ENCODE assay signal across 12 cellular contexts in the genomic region with DNA sequence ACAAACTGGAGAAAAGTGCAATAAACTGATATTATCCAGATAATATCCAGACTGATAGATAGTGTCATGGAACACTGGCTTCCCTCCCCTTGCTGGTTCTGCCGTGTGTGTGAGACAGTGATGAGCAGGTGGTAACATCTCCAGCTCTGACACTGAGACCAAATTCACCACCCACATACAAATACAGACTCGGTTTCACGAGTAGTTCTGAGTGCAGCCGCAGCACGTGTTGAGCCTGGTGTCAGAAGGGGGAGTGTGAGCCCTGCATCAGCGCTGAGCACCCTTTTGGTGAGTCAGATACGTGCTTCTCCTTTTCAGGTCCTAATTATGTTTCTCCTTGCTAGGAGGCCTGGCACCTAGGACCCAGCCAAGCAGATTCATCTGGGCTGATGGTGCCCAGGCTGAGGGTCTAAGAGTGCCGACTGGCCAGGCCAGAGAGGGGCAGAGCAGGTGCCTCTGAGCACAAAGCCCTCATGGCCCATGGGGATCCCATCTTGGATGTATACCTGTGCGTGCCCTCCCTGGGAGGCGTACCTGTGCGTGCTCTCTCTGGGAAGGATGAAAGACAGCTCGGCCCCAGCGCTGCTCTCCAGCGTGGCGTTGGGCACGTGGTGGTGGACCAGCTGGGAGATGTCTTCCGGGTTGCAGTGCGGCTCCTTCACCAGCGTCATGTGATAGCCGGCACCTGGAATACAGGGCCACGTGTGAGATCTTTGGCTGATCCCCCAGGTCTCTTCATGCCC. TPM values are rescaled to one million over a fixed set of nuclear protein-coding genes. Genes with fewer than 3 reads are reported as not detected.
A peak's percentile ranks its signal among the peaks of the same experiment; 100 is the strongest.
DNase-seq lines count a peak whose midpoint lies in the region; ATAC-seq, FAIRE-seq and TF ChIP-seq lines count a peak whose summit lies in the region.
"Had no signal": no experiment of that assay in that cellular context is flagged by ENCODE, and none has a peak within 500 bp of the region (broad histone marks: within the 10 kb centered on the region; RNA-seq: fewer than 3 reads in every experiment).

No MANE protein-coding gene starts in this region.

- in situ Hi-C loops in HepG2 (cut with HindIII; ENCODE audit: extremely low pct_ligation_motif_present, low pct_unique_long_range_greater_than_20kb) = no loop called here

- H3K27me3 ChIP-seq in HepG2 (ENCODE audit: control insufficient read depth in 1 of 2, insufficient read depth in 2 of 2, low read length in 2 of 2) = peaks cover 8 to 34% of the 10 kb centered on the region in 2 experiments; a peak in 4 of 5 replicates
- H3K27me3 ChIP-seq in right lobe of liver = no peaks in the 10 kb centered on the region
- H3K27me3 ChIP-seq in RWPE2 (ENCODE audit: insufficient read depth, poor library complexity, severe bottlenecking) = no peaks in the 10 kb centered on the region
- H3K27me3 ChIP-seq: ascending aorta had no signal

- H3K36me3 ChIP-seq in HepG2 (replicated peaks in 1 of 2; ENCODE audit: control insufficient read depth in 1 of 2, insufficient read depth in 2 of 2, low read length in 2 of 2) (no peaks in the 10 kb centered on the region), right lobe of liver (no peaks in the 10 kb centered on the region), RWPE2 (ENCODE audit: low read depth) (no peaks in the 10 kb centered on the region)

- H3K4me3 ChIP-seq in HepG2 (replicated peaks in 1 of 3; ENCODE audit: insufficient read depth in 1 of 3, low read depth in 2 of 3, low read length in 3 of 3) = no peak overlapping the region
- H3K4me3 ChIP-seq in right lobe of liver = no peak overlapping the region
- H3K4me3 ChIP-seq in RWPE2 (ENCODE audit: severe bottlenecking) = no peak overlapping the region
- H3K4me3 ChIP-seq: ascending aorta, SK-N-MC had no signal

- 23% methylated on average over 8 of the region's 21 CpGs for WGBS in HepG2 (ENCODE audit: low lambda C conversion rate)
- WGBS in right lobe of liver (ENCODE audit: insufficient coverage, low coverage, low lambda C conversion rate, missing lambda C conversion rate) = no CpG with 5 or more reads among the region's 21 CpGs

- no peak overlapping the region for H3K4me2 ChIP-seq in HepG2 (ENCODE audit: low read depth, low read length)

- no peak for TF ChIP-seq CTCF in HepG2 (CRISPR knock-in tag; IDR thresholded peaks at IDR 0.05)
- no peak for TF ChIP-seq CTCF in right lobe of liver (IDR thresholded peaks at IDR 0.05)
- no peak for TF ChIP-seq CTCF in RWPE2 (IDR thresholded peaks at IDR 0.05; ENCODE audit: poor library complexity, severe bottlenecking)

- intact Hi-C loops in HepG2 (cut with micrococcal nuclease; ENCODE audit: unreplicated experiment) = no loop called here
- intact Hi-C loops in right lobe of liver (cut with DNase I) = no loop called here

- no peak overlapping the region for H3K9ac ChIP-seq in HepG2 (ENCODE audit: insufficient read depth, low read depth, low read length)

- no peaks in the 10 kb centered on the region for H4K20me1 ChIP-seq in HepG2 (ENCODE audit: insufficient read depth, low read length)

- TF ChIP-seq RAD21 in HepG2 (CRISPR knock-in tag; IDR thresholded peaks at IDR 0.05) = no peak

- peaks cover 10% of the 10 kb centered on the region for H3K4me1 ChIP-seq in HepG2 (ENCODE audit: insufficient read depth, low read length)
- no peaks in the 10 kb centered on the region for H3K4me1 ChIP-seq in right lobe of liver
- no peaks in the 10 kb centered on the region for H3K4me1 ChIP-seq in RWPE2 (ENCODE audit: insufficient read depth, poor library complexity, severe bottlenecking)
- H3K4me1 ChIP-seq: ascending aorta had no signal

- TF ChIP-seq EP300 in HepG2 (IDR thresholded peaks at IDR 0.05; ENCODE audit: low read depth in 2 of 2, low read length in 2 of 2) (no peak), HepG2 (CRISPR knock-in tag; IDR thresholded peaks at IDR 0.05; ENCODE audit: borderline replicate concordance) (no peak)

- no peak for DNase-seq in HepG2 (ENCODE audit: low spot score)
- no peak for DNase-seq in right lobe of liver
- peak; percentile 59 for DNase-seq in RWPE2 (ENCODE audit: low spot score)
- DNase-seq in DMS114 treated with DMSO at 0.1 percent for 48 hours (lab: John Stamatoyannopoulos, UW; ENCODE audit: unreplicated experiment) = no peak
- no peak for DNase-seq in NCI-H2081 treated with DMSO at 0.1 percent for 48 hours (lab: John Stamatoyannopoulos, UW)
- DNase-seq in SKM-1 treated with dmso at 0.1 percent for 144 hours (lab: John Stamatoyannopoulos, UW; ENCODE audit: unreplicated experiment) = no peak
- DNase-seq: activated CD8-positive, alpha-beta memory T cell treated with anti-CD3 and anti-CD28 coated beads for 24 hours; DMS79 treated with DMSO at 0.1 percent for 48 hours; NCI-H2227 treated with DMSO at 0.1 percent for 48 hours; stimulated activated naive CD8-positive, alpha-beta T cell treated with anti-CD3 and anti-CD28 coated beads, Interleukin-15, amount 100 ng/mL, for 72 hours had no signal

- CTCF ChIA-PET in HepG2 (lab: Yijun Ruan, JAX; ENCODE audit: low intra/inter-chr PET ratio, low total read pairs) = no interaction called here

- POLR2A ChIA-PET in HepG2 (lab: Yijun Ruan, JAX) = interaction anchor here (0.9 kb wide), 1 partner anchor 26 kb away, joined by 3 read pairs; no protein-coding TSS in a partner anchor

- no peak overlapping the region for H2AFZ ChIP-seq in HepG2 (ENCODE audit: low read length)

- no TSS peak for BruUV-seq in HepG2 (replicated peaks; lab: Mats Ljungman, UMichigan)

- TF ChIP-seq POLR2A in HepG2 (IDR thresholded peaks at IDR 0.05; ENCODE audit: insufficient read depth in 1 of 2, low read depth in 2 of 2, low read length in 2 of 2) (no peak), right lobe of liver (IDR thresholded peaks at IDR 0.05) (no peak)

- FAIRE-seq in HepG2 (lab: Jason Lieb, UNC) = no peak

- ATAC-seq in HepG2 (no peak), right lobe of liver (no peak), RWPE2 (ENCODE audit: low read depth) (no peak)
- ATAC-seq: stimulated activated naive CD8-positive, alpha-beta T cell treated with anti-CD3 and anti-CD28 coated beads, Interleukin-15, amount 100 ng/mL, for 72 hours had no signal

- H3K9me3 ChIP-seq in HepG2 (ENCODE audit: low read length) (no peaks in the 10 kb centered on the region), right lobe of liver (no peaks in the 10 kb centered on the region), RWPE2 (ENCODE audit: severe bottlenecking) (no peaks in the 10 kb centered on the region)
- H3K9me3 ChIP-seq: ascending aorta had no signal

- H3K79me2 ChIP-seq in HepG2 (ENCODE audit: insufficient read depth, low read length) = no peaks in the 10 kb centered on the region

- H3K27ac ChIP-seq in HepG2 (ENCODE audit: extremely low read length, insufficient read depth, low read length) (no peak overlapping the region), right lobe of liver (no peak overlapping the region), RWPE2 (ENCODE audit: poor library complexity, severe bottlenecking) (no peak overlapping the region)
- H3K27ac ChIP-seq: ascending aorta, SK-N-MC had no signal

RNA-seq across cellular contexts. Expression of gene RNPS1, which starts 27.3 kb away (rescaled TPM):
- total RNA-seq in HepG2 (2016; rRNA removed; fragmentation: Illumina TruSeq; extraction: Trizol) (126 and 127 TPM in 2 replicates), right lobe of liver (10 to 100 TPM; 29.0 to 61.9 (median 38.9) TPM)
- total RNA-seq in HepG2 (2016; cell fraction: cytosol; rRNA removed; fragmentation: Illumina TruSeq; extraction: Trizol; ENCODE audit: low read depth) = 107 and 119 TPM in 2 replicates
- total RNA-seq in HepG2 (2016; cell fraction: insoluble cytoplasmic fraction; rRNA removed; fragmentation: Illumina TruSeq; extraction: Trizol) = 112 and 126 TPM in 2 replicates
- total RNA-seq in HepG2 (2016; cell fraction: membrane; rRNA removed; fragmentation: Illumina TruSeq; extraction: Trizol) = 166 and 205 TPM in 2 replicates
- total RNA-seq in HepG2 (2016; cell fraction: nucleus; rRNA removed; fragmentation: Illumina TruSeq; extraction: Trizol) = 68.5 and 74.4 TPM in 2 replicates
- 124 and 133 TPM in 2 replicates for polyA plus RNA-seq in HepG2 (2011; rRNA removed)
- polyA plus RNA-seq in HepG2 (2011; cell fraction: cytosol; rRNA removed) = 158 and 199 TPM in 2 replicates
- polyA plus RNA-seq in HepG2 (2011; cell fraction: nucleus; rRNA removed) = 131 and 132 TPM in 2 replicates
- polyA plus RNA-seq in HepG2 (2012) = 112 and 128 TPM in 2 replicates
- 93.4 and 128 TPM in 2 replicates for polyA plus RNA-seq in HepG2 (2016; cell fraction: cytosol; fragmentation: Illumina TruSeq; extraction: Trizol; ENCODE audit: low read depth)
- 156 and 204 TPM in 2 replicates for polyA plus RNA-seq in HepG2 (2016; cell fraction: insoluble cytoplasmic fraction; fragmentation: Illumina TruSeq; extraction: Trizol; ENCODE audit: low read depth)
- polyA plus RNA-seq in HepG2 (2016; cell fraction: membrane; fragmentation: Illumina TruSeq; extraction: Trizol; ENCODE audit: low read depth) = 175 and 195 TPM in 2 replicates
- polyA plus RNA-seq in HepG2 (2016; cell fraction: nucleus; fragmentation: Illumina TruSeq; extraction: Trizol; ENCODE audit: insufficient read depth, low read depth) = 161 and 166 TPM in 2 replicates
- 166 and 194 TPM in 2 replicates for polyA minus RNA-seq in HepG2 (2011; rRNA and poly(A)+ RNA removed; ENCODE audit: low replicate concordance)
- 58.7 and 73.6 TPM in 2 replicates for polyA minus RNA-seq in HepG2 (2011; cell fraction: cytosol; rRNA and poly(A)+ RNA removed)
- 82.8 and 98.0 TPM in 2 replicates for polyA minus RNA-seq in HepG2 (2011; cell fraction: nucleus; rRNA and poly(A)+ RNA removed)

RNA-seq across cellular contexts. Expression of gene ECI1, which starts 43.8 kb away (rescaled TPM):
- total RNA-seq in HepG2 (2016; rRNA removed; fragmentation: Illumina TruSeq; extraction: Trizol) (73.8 and 82.0 TPM in 2 replicates), right lobe of liver (100 to 1,000 TPM in 2 of 6 experiments, 10 to 100 TPM in 4; 68.1 to 150 (median 85.5) TPM)
- total RNA-seq in HepG2 (2016; cell fraction: cytosol; rRNA removed; fragmentation: Illumina TruSeq; extraction: Trizol; ENCODE audit: low read depth) = 44.2 and 54.8 TPM in 2 replicates
- total RNA-seq in HepG2 (2016; cell fraction: insoluble cytoplasmic fraction; rRNA removed; fragmentation: Illumina TruSeq; extraction: Trizol) = 75.0 and 87.4 TPM in 2 replicates
- total RNA-seq in HepG2 (2016; cell fraction: membrane; rRNA removed; fragmentation: Illumina TruSeq; extraction: Trizol) = 72.9 and 79.9 TPM in 2 replicates
- total RNA-seq in HepG2 (2016; cell fraction: nucleus; rRNA removed; fragmentation: Illumina TruSeq; extraction: Trizol) = 36.0 and 44.8 TPM in 2 replicates
- polyA plus RNA-seq in HepG2 (2011; rRNA removed) = 102 and 117 TPM in 2 replicates
- polyA plus RNA-seq in HepG2 (2011; cell fraction: cytosol; rRNA removed) = 92.8 and 162 TPM in 2 replicates
- 91.6 and 93.8 TPM in 2 replicates for polyA plus RNA-seq in HepG2 (2011; cell fraction: nucleus; rRNA removed)
- 64.9 and 71.4 TPM in 2 replicates for polyA plus RNA-seq in HepG2 (2012)
- polyA plus RNA-seq in HepG2 (2016; cell fraction: cytosol; fragmentation: Illumina TruSeq; extraction: Trizol; ENCODE audit: low read depth) = 65.1 and 77.0 TPM in 2 replicates
- 81.7 and 86.2 TPM in 2 replicates for polyA plus RNA-seq in HepG2 (2016; cell fraction: insoluble cytoplasmic fraction; fragmentation: Illumina TruSeq; extraction: Trizol; ENCODE audit: low read depth)
- polyA plus RNA-seq in HepG2 (2016; cell fraction: membrane; fragmentation: Illumina TruSeq; extraction: Trizol; ENCODE audit: low read depth) = 77.8 and 83.0 TPM in 2 replicates
- 91.3 and 94.3 TPM in 2 replicates for polyA plus RNA-seq in HepG2 (2016; cell fraction: nucleus; fragmentation: Illumina TruSeq; extraction: Trizol; ENCODE audit: insufficient read depth, low read depth)
- polyA minus RNA-seq in HepG2 (2011; rRNA and poly(A)+ RNA removed; ENCODE audit: low replicate concordance) = 56.0 and 57.4 TPM in 2 replicates
- 29.4 and 32.4 TPM in 2 replicates for polyA minus RNA-seq in HepG2 (2011; cell fraction: cytosol; rRNA and poly(A)+ RNA removed)
- 20.0 and 23.1 TPM in 2 replicates for polyA minus RNA-seq in HepG2 (2011; cell fraction: nucleus; rRNA and poly(A)+ RNA removed)

RNA-seq across cellular contexts. Expression of gene ABCA3, which starts 45.3 kb away (rescaled TPM):
- total RNA-seq in HepG2 (2016; rRNA removed; fragmentation: Illumina TruSeq; extraction: Trizol) (0.41 and 0.60 TPM in 2 replicates), right lobe of liver (1 to 10 TPM; 1.2 to 2.9 (median 2.1) TPM)
- 0.09 and 0.51 TPM in 2 replicates for total RNA-seq in HepG2 (2016; cell fraction: cytosol; rRNA removed; fragmentation: Illumina TruSeq; extraction: Trizol; ENCODE audit: low read depth)
- total RNA-seq in HepG2 (2016; cell fraction: insoluble cytoplasmic fraction; rRNA removed; fragmentation: Illumina TruSeq; extraction: Trizol) = 0.37 and 0.52 TPM in 2 replicates
- total RNA-seq in HepG2 (2016; cell fraction: membrane; rRNA removed; fragmentation: Illumina TruSeq; extraction: Trizol) = 0.72 and 0.80 TPM in 2 replicates
- total RNA-seq in HepG2 (2016; cell fraction: nucleus; rRNA removed; fragmentation: Illumina TruSeq; extraction: Trizol) = 0.38 and 0.56 TPM in 2 replicates
- 1.5 and 2.3 TPM in 2 replicates for polyA plus RNA-seq in HepG2 (2011; rRNA removed)
- 1.1 and 1.3 TPM in 2 replicates for polyA plus RNA-seq in HepG2 (2011; cell fraction: cytosol; rRNA removed)
- 1.8 and 2.5 TPM in 2 replicates for polyA plus RNA-seq in HepG2 (2011; cell fraction: nucleus; rRNA removed)
- 0.71 and 2.5 TPM in 2 replicates for polyA plus RNA-seq in HepG2 (2012)
- polyA plus RNA-seq in HepG2 (2016; cell fraction: cytosol; fragmentation: Illumina TruSeq; extraction: Trizol; ENCODE audit: low read depth) = 1.0 and 1.2 TPM in 2 replicates
- polyA plus RNA-seq in HepG2 (2016; cell fraction: insoluble cytoplasmic fraction; fragmentation: Illumina TruSeq; extraction: Trizol; ENCODE audit: low read depth) = 0.63 and 0.84 TPM in 2 replicates
- 0.83 and 1.0 TPM in 2 replicates for polyA plus RNA-seq in HepG2 (2016; cell fraction: membrane; fragmentation: Illumina TruSeq; extraction: Trizol; ENCODE audit: low read depth)
- 0.75 and 1.2 TPM in 2 replicates for polyA plus RNA-seq in HepG2 (2016; cell fraction: nucleus; fragmentation: Illumina TruSeq; extraction: Trizol; ENCODE audit: insufficient read depth, low read depth)
- 2.2 and 9.0 TPM in 2 replicates for polyA minus RNA-seq in HepG2 (2011; rRNA and poly(A)+ RNA removed; ENCODE audit: low replicate concordance)
- polyA minus RNA-seq in HepG2 (2011; cell fraction: cytosol; rRNA and poly(A)+ RNA removed) = 0.40 and 0.44 TPM in 2 replicates
- polyA minus RNA-seq in HepG2 (2011; cell fraction: nucleus; rRNA and poly(A)+ RNA removed) = 0.64 and 1.4 TPM in 2 replicates

RNA-seq across cellular contexts. Expression of gene DNASE1L2, which starts 59.0 kb away (rescaled TPM):
- total RNA-seq in HepG2 (2016; rRNA removed; fragmentation: Illumina TruSeq; extraction: Trizol) = 0.11 and 0.44 TPM in 2 replicates
- total RNA-seq in HepG2 (2016; cell fraction: cytosol; rRNA removed; fragmentation: Illumina TruSeq; extraction: Trizol; ENCODE audit: low read depth) = 0.18 and 0.30 TPM in 2 replicates
- 0.45 TPM in 1 of 2 replicates, not detected in the other for total RNA-seq in HepG2 (2016; cell fraction: insoluble cytoplasmic fraction; rRNA removed; fragmentation: Illumina TruSeq; extraction: Trizol)
- 0.09 and 0.24 TPM in 2 replicates for total RNA-seq in HepG2 (2016; cell fraction: membrane; rRNA removed; fragmentation: Illumina TruSeq; extraction: Trizol)
- total RNA-seq in HepG2 (2016; cell fraction: nucleus; rRNA removed; fragmentation: Illumina TruSeq; extraction: Trizol) = 0.65 and 0.85 TPM in 2 replicates
- 0.50 and 1.2 TPM in 2 replicates for polyA plus RNA-seq in HepG2 (2011; rRNA removed)
- polyA plus RNA-seq in HepG2 (2011; cell fraction: cytosol; rRNA removed) = 0.12 and 0.42 TPM in 2 replicates
- 11.0 and 14.4 TPM in 2 replicates for polyA plus RNA-seq in HepG2 (2011; cell fraction: nucleus; rRNA removed)
- polyA plus RNA-seq in HepG2 (2012) = 0.50 and 0.95 TPM in 2 replicates
- polyA plus RNA-seq in HepG2 (2016; cell fraction: cytosol; fragmentation: Illumina TruSeq; extraction: Trizol; ENCODE audit: low read depth) = 0.25 and 0.43 TPM in 2 replicates
- not detected in 2 replicates for polyA plus RNA-seq in HepG2 (2016; cell fraction: insoluble cytoplasmic fraction; fragmentation: Illumina TruSeq; extraction: Trizol; ENCODE audit: low read depth)
- 0.29 and 0.42 TPM in 2 replicates for polyA plus RNA-seq in HepG2 (2016; cell fraction: membrane; fragmentation: Illumina TruSeq; extraction: Trizol; ENCODE audit: low read depth)
- 1.3 and 2.4 TPM in 2 replicates for polyA plus RNA-seq in HepG2 (2016; cell fraction: nucleus; fragmentation: Illumina TruSeq; extraction: Trizol; ENCODE audit: insufficient read depth, low read depth)
- 0.52 and 1.6 TPM in 2 replicates for polyA minus RNA-seq in HepG2 (2011; rRNA and poly(A)+ RNA removed; ENCODE audit: low replicate concordance)
- polyA minus RNA-seq in HepG2 (2011; cell fraction: cytosol; rRNA and poly(A)+ RNA removed) = not detected in 2 replicates
- polyA minus RNA-seq in HepG2 (2011; cell fraction: nucleus; rRNA and poly(A)+ RNA removed) = 1.4 and 2.4 TPM in 2 replicates
- total RNA-seq in right lobe of liver = 1 to 10 TPM in 1 of 6 experiments, under 1 TPM in 4, not detected in 1; 0.31 to 1.1 (median 0.40) TPM
- total RNA-seq: ascending aorta had no signal
